ENCODE assay signal across 8 cellular contexts in genomic region chr12:110826592-110827200, GRCh38. TPM values are rescaled to one million over a fixed set of nuclear protein-coding genes. Genes with fewer than 3 reads are reported as not detected.
A peak's percentile ranks its signal among the peaks of the same experiment; 100 is the strongest.
DNase-seq lines count a peak whose midpoint lies in the region; ATAC-seq, FAIRE-seq and TF ChIP-seq lines count a peak whose summit lies in the region.

No MANE protein-coding gene starts in this region.

- CTCF ChIA-PET in activated CD8-positive, alpha-beta memory T cell treated with anti-CD3 and anti-CD28 coated beads, Interleukin-2, amount 10 ng/mL, durations not matched to agents 7 days and 5 days (lab: Charles Lee): interaction anchor here (0.7 to 2.7 kb wide), 10 partner anchors 9 to 361 kb away, joined by 3 to 15 read pairs (median 4); partner anchors contain the start of genes FAM216A and GPN3

- peak; percentile 73 for TF ChIP-seq CTCF in epithelial cell of esophagus (IDR thresholded peaks at IDR 0.05; ENCODE audit: insufficient read depth, low read depth, low read length, missing control alignments)

- no peak overlapping the region for H3K4me3 Mint-ChIP-seq in activated CD8-positive, alpha-beta memory T cell treated with anti-CD3 and anti-CD28 coated beads, Interleukin-2, amount 10 ng/mL, durations not matched to agents 7 days and 5 days

- peak; percentile 57 for FAIRE-seq in A204.1 (lab: Jason Lieb, UNC)

- peaks cover 3% of the 10 kb centered on the region for H3K27me3 Mint-ChIP-seq in activated CD8-positive, alpha-beta memory T cell treated with anti-CD3 and anti-CD28 coated beads, Interleukin-2, amount 10 ng/mL, durations not matched to agents 7 days and 5 days

- H3K9me3 ChIP-seq in NT2/D1 (ENCODE audit: insufficient read depth, low read length): no peaks in the 10 kb centered on the region

- H3K4me1 ChIP-seq in NT2/D1 (ENCODE audit: insufficient read depth, insufficient read length): no peaks in the 10 kb centered on the region

- H3K36me3 Mint-ChIP-seq in activated CD8-positive, alpha-beta memory T cell treated with anti-CD3 and anti-CD28 coated beads, Interleukin-2, amount 10 ng/mL, durations not matched to agents 7 days and 5 days: no peaks in the 10 kb centered on the region

- peaks cover 9% of the 10 kb centered on the region for H3K4me1 Mint-ChIP-seq in activated CD8-positive, alpha-beta memory T cell treated with anti-CD3 and anti-CD28 coated beads, Interleukin-2, amount 10 ng/mL, durations not matched to agents 7 days and 5 days

- no peaks in the 10 kb centered on the region for H3K9me3 Mint-ChIP-seq in activated CD8-positive, alpha-beta memory T cell treated with anti-CD3 and anti-CD28 coated beads, Interleukin-2, amount 10 ng/mL, durations not matched to agents 7 days and 5 days (ENCODE audit: low read depth)

- H3K27me3 ChIP-seq in NT2/D1 (ENCODE audit: insufficient read depth, insufficient read length): peaks cover 12% of the 10 kb centered on the region

- DNase-seq in HUDEP-2 (lab: John Stamatoyannopoulos, UW; ENCODE audit: unreplicated experiment in 76 of 76): peak in 70 of 76 experiments; percentile 11 to 85 (median 61)
- peak; percentile 89 for DNase-seq in NT2/D1 (ENCODE audit: low read depth, low spot score)
- DNase-seq in activated CD8-positive, alpha-beta memory T cell treated with anti-CD3 and anti-CD28 coated beads, Interleukin-2, amount 10 ng/mL, durations not matched to agents 7 days and 5 days: peak; percentile 90
- DNase-seq in epithelial cell of esophagus (ENCODE audit: low read depth): peak; percentile 82
- DNase-seq in myocyte (ENCODE audit: low read depth): peak; percentile 88
- peak; percentile 45 to 56 for DNase-seq in stimulated activated CD8-positive, alpha-beta memory T cell treated with anti-CD3 and anti-CD28 coated beads, Interleukin-7, amount 100 ng/mL, for 1 hour (ENCODE audit: low read depth in 2 of 2)

- H3K9ac ChIP-seq in NT2/D1 (ENCODE audit: insufficient read length, low read depth): no peak overlapping the region

- H3K27ac Mint-ChIP-seq in activated CD8-positive, alpha-beta memory T cell treated with anti-CD3 and anti-CD28 coated beads, Interleukin-2, amount 10 ng/mL, durations not matched to agents 7 days and 5 days: no peak overlapping the region

- H3K36me3 ChIP-seq in NT2/D1 (ENCODE audit: insufficient read depth, insufficient read length, low read length): no peaks in the 10 kb centered on the region

- peak; percentile 79 for ATAC-seq in GM18867 (IDR thresholded peaks at IDR 0.05; ENCODE audit: unreplicated experiment)
- peak; percentile 94 for ATAC-seq in activated CD8-positive, alpha-beta memory T cell treated with anti-CD3 and anti-CD28 coated beads, Interleukin-2, amount 10 ng/mL, durations not matched to agents 7 days and 5 days

- H3K4me3 ChIP-seq in NT2/D1 (ENCODE audit: insufficient read length, low read depth) (no peak overlapping the region), epithelial cell of esophagus (ENCODE audit: low read length) (no peak overlapping the region)

RNA-seq across cellular contexts. Expression of gene CCDC63, which starts 20.1 kb away (rescaled TPM):
- not detected for total RNA-seq in activated CD8-positive, alpha-beta memory T cell treated with anti-CD3 and anti-CD28 coated beads, Interleukin-2, amount 10 ng/mL, durations not matched to agents 7 days and 5 days
- total RNA-seq in myocyte: not detected in 2 replicates
- polyA plus RNA-seq in myocyte (2012): 0.04 TPM
